Comparison of ENCODE assay signal across 27 cellular contexts in the genomic region with DNA sequence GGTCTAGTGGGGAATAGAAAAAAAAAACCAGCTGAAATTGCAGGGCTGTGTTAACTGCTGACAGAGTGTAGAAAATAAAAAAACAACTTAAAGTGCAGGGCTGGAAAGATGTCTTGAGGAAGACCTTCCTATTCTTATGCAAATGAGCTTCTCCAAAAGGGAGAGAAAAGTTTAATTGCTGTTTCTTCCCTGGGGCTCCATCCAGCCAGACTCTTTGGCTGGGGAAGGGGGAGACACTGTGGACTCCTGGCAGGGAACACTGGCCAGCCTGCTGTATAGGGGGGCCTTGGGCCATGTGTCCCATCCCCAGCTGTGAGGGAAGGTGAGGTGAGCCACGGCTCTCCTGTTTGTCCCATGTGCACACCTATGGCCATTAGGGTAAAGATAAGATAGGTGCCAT.
"Had no signal": no experiment of that assay in that cellular context is flagged by ENCODE, and none has a peak within 500 bp of the region (broad histone marks: within the 10 kb centered on the region; RNA-seq: fewer than 3 reads in every experiment).

No MANE protein-coding gene starts in this region.

- H3K27me3 ChIP-seq: esophagus squamous epithelium, heart right ventricle, right atrium auricular region, suprapubic skin, vagina had no signal

- H3K4me2 ChIP-seq: smooth muscle cell had no signal

- H3K4me1 ChIP-seq: esophagus squamous epithelium, heart right ventricle, prostate gland, right atrium auricular region, suprapubic skin, vagina had no signal

- DNase-seq: dermis blood vessel endothelial cell; effector memory CD4-positive, alpha-beta T cell; erythroblast; esophagus squamous epithelium; foreskin melanocyte; glutamatergic neuron; heart right ventricle; hippocampal formation; kidney; natural killer cell; stimulated activated CD4-positive, alpha-beta T cell treated with anti-CD3 and anti-CD28 coated beads, Interleukin-12 subunit alpha, Interleukin-12 subunit beta, amount 100 ng/mL, for 4 hours; stimulated activated CD4-positive, alpha-beta T cell treated with anti-CD3 and anti-CD28 coated beads, Interleukin-1b, Interleukin-23, amount 100 ng/mL, for 48 hours; stimulated activated CD4-positive, alpha-beta T cell treated with anti-CD3 and anti-CD28 coated beads, Interleukin-4, amount 100 ng/mL, for 1 hour; stimulated activated CD8-positive, alpha-beta memory T cell treated with anti-CD3 and anti-CD28 coated beads, Interleukin-4, amount 100 ng/mL, for 48 hours; stimulated activated naive CD4-positive, alpha-beta T cell; stimulated activated naive CD8-positive, alpha-beta T cell treated with anti-CD3 and anti-CD28 coated beads, Interleukin-15, amount 100 ng/mL, for 72 hours; trophoblast cell had no signal

- H3K27ac Mint-ChIP-seq: memory B cell; natural killer cell; stimulated activated naive CD8-positive, alpha-beta T cell treated with anti-CD3 and anti-CD28 coated beads, Interleukin-15, amount 100 ng/mL, for 72 hours had no signal

- H3K36me3 Mint-ChIP-seq: memory B cell, natural killer cell had no signal

- H3K27me3 Mint-ChIP-seq: memory B cell; stimulated activated naive CD8-positive, alpha-beta T cell treated with anti-CD3 and anti-CD28 coated beads, Interleukin-15, amount 100 ng/mL, for 72 hours had no signal

- H3K27ac ChIP-seq: coronary artery, esophagus squamous epithelium, prostate gland, right atrium auricular region, suprapubic skin, vagina had no signal

- ATAC-seq: left lobe of liver; natural killer cell; sciatic nerve; stimulated activated naive CD8-positive, alpha-beta T cell treated with anti-CD3 and anti-CD28 coated beads, Interleukin-15, amount 100 ng/mL, for 72 hours had no signal

- H3K4me1 Mint-ChIP-seq: memory B cell; natural killer cell; stimulated activated naive CD8-positive, alpha-beta T cell treated with anti-CD3 and anti-CD28 coated beads, Interleukin-15, amount 100 ng/mL, for 72 hours had no signal

- H3K4me3 Mint-ChIP-seq: memory B cell; natural killer cell; stimulated activated naive CD8-positive, alpha-beta T cell treated with anti-CD3 and anti-CD28 coated beads, Interleukin-15, amount 100 ng/mL, for 72 hours had no signal

- H3K4me3 ChIP-seq: coronary artery, esophagus squamous epithelium, heart right ventricle, lung, prostate gland, right atrium auricular region, smooth muscle cell, suprapubic skin, vagina had no signal

- H3K9me3 ChIP-seq: esophagus squamous epithelium, prostate gland, right atrium auricular region, suprapubic skin, vagina had no signal

- H3K36me3 ChIP-seq: esophagus squamous epithelium, heart right ventricle, prostate gland, right atrium auricular region, suprapubic skin, vagina had no signal

- H3K9me3 Mint-ChIP-seq: stimulated activated naive CD8-positive, alpha-beta T cell treated with anti-CD3 and anti-CD28 coated beads, Interleukin-15, amount 100 ng/mL, for 72 hours had no signal
